ENCODE assay signal across 9 cellular contexts in genomic region chr19:58555369-58555885, GRCh38. TPM values are rescaled to one million over a fixed set of nuclear protein-coding genes. Genes with fewer than 3 reads are reported as not detected.
DNase-seq lines count a peak whose midpoint lies in the region; ATAC-seq, FAIRE-seq and TF ChIP-seq lines count a peak whose summit lies in the region.
"Had no signal": no experiment of that assay in that cellular context is flagged by ENCODE, and none has a peak within 500 bp of the region (broad histone marks: within the 10 kb centered on the region; RNA-seq: fewer than 3 reads in every experiment).

No MANE protein-coding gene starts in this region.

- peak overlapping the region; percentile 72 to 80 for H3K4me3 ChIP-seq in ascending aorta
- peak overlapping the region in 2 of 3 experiments; percentile 31 to 60; a peak in 4 of 6 replicates for H3K4me3 ChIP-seq in HepG2 (replicated peaks in 1 of 3; ENCODE audit: insufficient read depth in 1 of 3, low read depth in 2 of 3, low read length in 3 of 3)
- peak overlapping the region; percentile 68 to 79 for H3K4me3 ChIP-seq in testis

- H3K27me3 ChIP-seq in ascending aorta (no peaks in the 10 kb centered on the region), HepG2 (ENCODE audit: control insufficient read depth in 1 of 2, insufficient read depth in 2 of 2, low read length in 2 of 2) (no peaks in the 10 kb centered on the region), testis (no peaks in the 10 kb centered on the region)

- peak overlapping the region; percentile 68 for H3K4me2 ChIP-seq in HepG2 (ENCODE audit: low read depth, low read length)

- peaks cover 70% of the 10 kb centered on the region for H3K36me3 Mint-ChIP-seq in activated CD4-positive, alpha-beta T cell treated with anti-CD3 and anti-CD28 coated beads, Interleukin-2, amount 10 ng/mL, durations not matched to agents 24 days and 14 days (ENCODE audit: low read depth)

- no peaks in the 10 kb centered on the region for H3K27me3 Mint-ChIP-seq in activated CD4-positive, alpha-beta T cell treated with anti-CD3 and anti-CD28 coated beads, Interleukin-2, amount 10 ng/mL, durations not matched to agents 24 days and 14 days

- H2AFZ ChIP-seq in HepG2 (ENCODE audit: low read length): no peak overlapping the region

- no peak; a peak in 1 of 4 replicates for TF ChIP-seq POLR2A in HepG2 (IDR thresholded peaks at IDR 0.05; ENCODE audit: insufficient read depth in 1 of 2, low read depth in 2 of 2, low read length in 2 of 2)
- TF ChIP-seq POLR2A in testis (IDR thresholded peaks at IDR 0.05): no peak

- intact Hi-C loops in activated CD4-positive, alpha-beta T cell treated with anti-CD3 and anti-CD28 coated beads, Interleukin-2, amount 10 ng/mL, durations not matched to agents 24 days and 14 days (cut with micrococcal nuclease): loop anchor here (1.0 to 2.0 kb wide), 3 partner anchors 11 to 79 kb away; partner anchors contain the start of genes TRIM28 and ZNF446
- intact Hi-C loops in ascending aorta (cut with DNase I): loop anchor here (1.0 to 2.0 kb wide), 2 partner anchors 37 to 115 kb away; partner anchors contain the start of genes ZBTB45 and ZNF132
- intact Hi-C loops in HepG2 (cut with micrococcal nuclease; ENCODE audit: unreplicated experiment): no loop called here
- intact Hi-C loops in testis (cut with DNase I; ENCODE audit: low total_unique reads): no loop called here

- no peaks in the 10 kb centered on the region for H3K9me3 ChIP-seq in ascending aorta
- H3K9me3 ChIP-seq in HepG2 (ENCODE audit: low read length): no peaks in the 10 kb centered on the region
- no peaks in the 10 kb centered on the region for H3K9me3 ChIP-seq in testis

- no peak for TF ChIP-seq RAD21 in HepG2 (CRISPR knock-in tag; IDR thresholded peaks at IDR 0.05)

- TF ChIP-seq CTCF in ascending aorta (IDR thresholded peaks at IDR 0.05) (no peak), HepG2 (CRISPR knock-in tag; IDR thresholded peaks at IDR 0.05) (no peak), testis (IDR thresholded peaks at IDR 0.05) (no peak)

- DNase-seq in activated CD4-positive, alpha-beta T cell treated with anti-CD3 and anti-CD28 coated beads, Interleukin-2, amount 10 ng/mL, durations not matched to agents 24 days and 14 days: no peak
- no peak for DNase-seq in activated CD4-positive, alpha-beta T cell treated with anti-CD3 and anti-CD28 coated beads, Interleukin-2, amount 50 U/mL, for 48 hours
- DNase-seq in ascending aorta (ENCODE audit: low spot score in 2 of 2) (no peak), HepG2 (ENCODE audit: low spot score) (no peak), testis (peak; percentile 15), NCI-H2029 (lab: John Stamatoyannopoulos, UW) (no peak), NCI-H1436 (lab: John Stamatoyannopoulos, UW) (no peak)
- DNase-seq: AML-193 had no signal

- TF ChIP-seq EP300 in HepG2 (IDR thresholded peaks at IDR 0.05; ENCODE audit: low read depth in 2 of 2, low read length in 2 of 2) (no peak), HepG2 (CRISPR knock-in tag; IDR thresholded peaks at IDR 0.05; ENCODE audit: borderline replicate concordance) (no peak)

- peak overlapping the region; percentile 71 for H3K9ac ChIP-seq in HepG2 (ENCODE audit: insufficient read depth, low read depth, low read length)

- POLR2A ChIA-PET in HepG2 (lab: Yijun Ruan, JAX): interaction anchor here (0.8 to 3.5 kb wide), 7 partner anchors 11 to 193 kb away, joined by 3 to 58 read pairs (median 4); partner anchors contain the start of genes SLC27A5, TRIM28, ZBTB45 and ZNF497

- WGBS in HepG2 (ENCODE audit: low lambda C conversion rate): 79% methylated on average over 2 of the region's 4 CpGs
- WGBS in testis, 2 donors: 0 to 26% methylated on average over 2 to 4 of the region's 4 CpGs

- BruUV-seq in HepG2 (replicated peaks; lab: Mats Ljungman, UMichigan): no TSS peak

- no peaks in the 10 kb centered on the region for H3K9me3 Mint-ChIP-seq in activated CD4-positive, alpha-beta T cell treated with anti-CD3 and anti-CD28 coated beads, Interleukin-2, amount 10 ng/mL, durations not matched to agents 24 days and 14 days

- H3K36me3 ChIP-seq in ascending aorta (peaks cover 37 to 46% of the 10 kb centered on the region in 2 donors), HepG2 (replicated peaks in 1 of 2; ENCODE audit: control insufficient read depth in 1 of 2, insufficient read depth in 2 of 2, low read length in 2 of 2) (peaks cover 11 to 31% of the 10 kb centered on the region in 2 experiments), testis (ENCODE audit: low read depth, missing control alignments) (no peaks in the 10 kb centered on the region)

- H4K20me1 ChIP-seq in HepG2 (ENCODE audit: insufficient read depth, low read length): peaks cover 10% of the 10 kb centered on the region; the same call in 1 of the 2 replicates

- CTCF ChIA-PET in HepG2 (lab: Yijun Ruan, JAX; ENCODE audit: low intra/inter-chr PET ratio, low total read pairs): no interaction called here

- H3K4me1 ChIP-seq in ascending aorta (peaks cover 22 to 37% of the 10 kb centered on the region in 2 donors), HepG2 (ENCODE audit: insufficient read depth, low read length) (peaks cover 39% of the 10 kb centered on the region), testis (peaks cover 39% of the 10 kb centered on the region)

- H3K79me2 ChIP-seq in HepG2 (ENCODE audit: insufficient read depth, low read length): peaks cover 32% of the 10 kb centered on the region

- peak overlapping the region; percentile 96 for H3K27ac Mint-ChIP-seq in activated CD4-positive, alpha-beta T cell treated with anti-CD3 and anti-CD28 coated beads, Interleukin-2, amount 10 ng/mL, durations not matched to agents 24 days and 14 days

- no peak for FAIRE-seq in HepG2 (lab: Jason Lieb, UNC)

- H3K27ac ChIP-seq in ascending aorta (peak overlapping the region; percentile 92 to 99), HepG2 (ENCODE audit: extremely low read length, insufficient read depth, low read length) (peak overlapping the region; percentile 59), testis (peak overlapping the region; percentile 66 to 93)

- H3K4me3 Mint-ChIP-seq in activated CD4-positive, alpha-beta T cell treated with anti-CD3 and anti-CD28 coated beads, Interleukin-2, amount 10 ng/mL, durations not matched to agents 24 days and 14 days: peak overlapping the region; percentile 96

- ATAC-seq in HepG2 (no peak), HG03097 (IDR thresholded peaks at IDR 0.05; ENCODE audit: low FRiP score, unreplicated experiment) (no peak)

- H3K4me1 Mint-ChIP-seq in activated CD4-positive, alpha-beta T cell treated with anti-CD3 and anti-CD28 coated beads, Interleukin-2, amount 10 ng/mL, durations not matched to agents 24 days and 14 days: peaks cover 53% of the 10 kb centered on the region

- in situ Hi-C loops in HepG2 (cut with HindIII; ENCODE audit: extremely low pct_ligation_motif_present, low pct_unique_long_range_greater_than_20kb): no loop called here

RNA-seq across cellular contexts. Expression of gene CHMP2A, which starts 0.5 kb away (rescaled TPM):
- 108 and 114 TPM in 2 replicates for total RNA-seq in activated CD4-positive, alpha-beta T cell treated with anti-CD3 and anti-CD28 coated beads, Interleukin-2, amount 10 ng/mL, durations not matched to agents 24 days and 14 days
- 154 TPM for total RNA-seq in ascending aorta
- total RNA-seq in HepG2 (2016; rRNA removed; fragmentation: Illumina TruSeq; extraction: Trizol): 55.0 and 70.9 TPM in 2 replicates
- 45.6 and 61.8 TPM in 2 replicates for total RNA-seq in HepG2 (2016; cell fraction: cytosol; rRNA removed; fragmentation: Illumina TruSeq; extraction: Trizol; ENCODE audit: low read depth)
- 56.2 and 72.4 TPM in 2 replicates for total RNA-seq in HepG2 (2016; cell fraction: insoluble cytoplasmic fraction; rRNA removed; fragmentation: Illumina TruSeq; extraction: Trizol)
- total RNA-seq in HepG2 (2016; cell fraction: membrane; rRNA removed; fragmentation: Illumina TruSeq; extraction: Trizol): 35.3 and 50.0 TPM in 2 replicates
- total RNA-seq in HepG2 (2016; cell fraction: nucleus; rRNA removed; fragmentation: Illumina TruSeq; extraction: Trizol): 22.1 and 25.7 TPM in 2 replicates
- polyA plus RNA-seq in HepG2 (2011; rRNA removed): 49.7 and 51.4 TPM in 2 replicates
- polyA plus RNA-seq in HepG2 (2011; cell fraction: cytosol; rRNA removed): 61.9 and 66.7 TPM in 2 replicates
- 108 and 113 TPM in 2 replicates for polyA plus RNA-seq in HepG2 (2011; cell fraction: nucleus; rRNA removed)
- 41.7 and 46.0 TPM in 2 replicates for polyA plus RNA-seq in HepG2 (2012)
- polyA plus RNA-seq in HepG2 (2016; cell fraction: cytosol; fragmentation: Illumina TruSeq; extraction: Trizol; ENCODE audit: low read depth): 56.7 and 73.4 TPM in 2 replicates
- polyA plus RNA-seq in HepG2 (2016; cell fraction: insoluble cytoplasmic fraction; fragmentation: Illumina TruSeq; extraction: Trizol; ENCODE audit: low read depth): 88.0 and 94.2 TPM in 2 replicates
- polyA plus RNA-seq in HepG2 (2016; cell fraction: membrane; fragmentation: Illumina TruSeq; extraction: Trizol; ENCODE audit: low read depth): 38.7 and 48.0 TPM in 2 replicates
- polyA plus RNA-seq in HepG2 (2016; cell fraction: nucleus; fragmentation: Illumina TruSeq; extraction: Trizol; ENCODE audit: insufficient read depth, low read depth): 55.6 and 56.2 TPM in 2 replicates
- polyA minus RNA-seq in HepG2 (2011; rRNA and poly(A)+ RNA removed; ENCODE audit: low replicate concordance): 46.3 and 131 TPM in 2 replicates
- polyA minus RNA-seq in HepG2 (2011; cell fraction: cytosol; rRNA and poly(A)+ RNA removed): 25.4 and 27.7 TPM in 2 replicates
- 21.0 and 24.5 TPM in 2 replicates for polyA minus RNA-seq in HepG2 (2011; cell fraction: nucleus; rRNA and poly(A)+ RNA removed)
- 100 to 1,000 TPM; 115 to 126 TPM for total RNA-seq in testis
- 155 TPM for polyA plus RNA-seq in testis (ENCODE audit: insufficient read depth, low read depth, low replicate concordance)

RNA-seq across cellular contexts. Expression of gene UBE2M, which starts 3.0 kb away (rescaled TPM):
- 161 and 175 TPM in 2 replicates for total RNA-seq in activated CD4-positive, alpha-beta T cell treated with anti-CD3 and anti-CD28 coated beads, Interleukin-2, amount 10 ng/mL, durations not matched to agents 24 days and 14 days
- total RNA-seq in ascending aorta (14.8 TPM), HepG2 (2016; rRNA removed; fragmentation: Illumina TruSeq; extraction: Trizol) (29.5 and 36.2 TPM in 2 replicates), testis (10 to 100 TPM; 65.0 to 65.2 TPM)
- total RNA-seq in HepG2 (2016; cell fraction: cytosol; rRNA removed; fragmentation: Illumina TruSeq; extraction: Trizol; ENCODE audit: low read depth): 14.2 and 15.5 TPM in 2 replicates
- total RNA-seq in HepG2 (2016; cell fraction: insoluble cytoplasmic fraction; rRNA removed; fragmentation: Illumina TruSeq; extraction: Trizol): 25.4 and 36.1 TPM in 2 replicates
- total RNA-seq in HepG2 (2016; cell fraction: membrane; rRNA removed; fragmentation: Illumina TruSeq; extraction: Trizol): 26.0 and 30.0 TPM in 2 replicates
- 14.4 and 19.6 TPM in 2 replicates for total RNA-seq in HepG2 (2016; cell fraction: nucleus; rRNA removed; fragmentation: Illumina TruSeq; extraction: Trizol)
- polyA plus RNA-seq in HepG2 (2011; rRNA removed) (50.3 and 55.5 TPM in 2 replicates), testis (ENCODE audit: insufficient read depth, low read depth, low replicate concordance) (155 TPM)
- 32.0 and 34.7 TPM in 2 replicates for polyA plus RNA-seq in HepG2 (2011; cell fraction: cytosol; rRNA removed)
- polyA plus RNA-seq in HepG2 (2011; cell fraction: nucleus; rRNA removed): 59.9 and 61.9 TPM in 2 replicates
- 47.3 and 47.7 TPM in 2 replicates for polyA plus RNA-seq in HepG2 (2012)
- polyA plus RNA-seq in HepG2 (2016; cell fraction: cytosol; fragmentation: Illumina TruSeq; extraction: Trizol; ENCODE audit: low read depth): 22.8 and 27.9 TPM in 2 replicates
- polyA plus RNA-seq in HepG2 (2016; cell fraction: insoluble cytoplasmic fraction; fragmentation: Illumina TruSeq; extraction: Trizol; ENCODE audit: low read depth): 54.2 and 62.5 TPM in 2 replicates
- 30.4 and 40.6 TPM in 2 replicates for polyA plus RNA-seq in HepG2 (2016; cell fraction: membrane; fragmentation: Illumina TruSeq; extraction: Trizol; ENCODE audit: low read depth)
- 53.2 and 66.7 TPM in 2 replicates for polyA plus RNA-seq in HepG2 (2016; cell fraction: nucleus; fragmentation: Illumina TruSeq; extraction: Trizol; ENCODE audit: insufficient read depth, low read depth)
- 39.7 and 154 TPM in 2 replicates for polyA minus RNA-seq in HepG2 (2011; rRNA and poly(A)+ RNA removed; ENCODE audit: low replicate concordance)
- 26.9 and 27.3 TPM in 2 replicates for polyA minus RNA-seq in HepG2 (2011; cell fraction: cytosol; rRNA and poly(A)+ RNA removed)
- polyA minus RNA-seq in HepG2 (2011; cell fraction: nucleus; rRNA and poly(A)+ RNA removed): 20.8 and 23.0 TPM in 2 replicates

RNA-seq across cellular contexts. Expression of gene TRIM28, which starts 11.6 kb away (rescaled TPM):
- total RNA-seq in activated CD4-positive, alpha-beta T cell treated with anti-CD3 and anti-CD28 coated beads, Interleukin-2, amount 10 ng/mL, durations not matched to agents 24 days and 14 days: 689 and 698 TPM in 2 replicates
- total RNA-seq in ascending aorta (222 TPM), HepG2 (2016; rRNA removed; fragmentation: Illumina TruSeq; extraction: Trizol) (302 and 361 TPM in 2 replicates), testis (100 to 1,000 TPM; 415 to 521 TPM)
- 29.3 and 34.8 TPM in 2 replicates for total RNA-seq in HepG2 (2016; cell fraction: cytosol; rRNA removed; fragmentation: Illumina TruSeq; extraction: Trizol; ENCODE audit: low read depth)
- 282 and 373 TPM in 2 replicates for total RNA-seq in HepG2 (2016; cell fraction: insoluble cytoplasmic fraction; rRNA removed; fragmentation: Illumina TruSeq; extraction: Trizol)
- total RNA-seq in HepG2 (2016; cell fraction: membrane; rRNA removed; fragmentation: Illumina TruSeq; extraction: Trizol): 118 and 119 TPM in 2 replicates
- total RNA-seq in HepG2 (2016; cell fraction: nucleus; rRNA removed; fragmentation: Illumina TruSeq; extraction: Trizol): 266 and 307 TPM in 2 replicates
- polyA plus RNA-seq in HepG2 (2011; rRNA removed) (439 and 461 TPM in 2 replicates), testis (ENCODE audit: insufficient read depth, low read depth, low replicate concordance) (694 TPM)
- polyA plus RNA-seq in HepG2 (2011; cell fraction: cytosol; rRNA removed): 192 and 284 TPM in 2 replicates
- 913 and 1,149 TPM in 2 replicates for polyA plus RNA-seq in HepG2 (2011; cell fraction: nucleus; rRNA removed)
- 400 and 525 TPM in 2 replicates for polyA plus RNA-seq in HepG2 (2012)
- polyA plus RNA-seq in HepG2 (2016; cell fraction: cytosol; fragmentation: Illumina TruSeq; extraction: Trizol; ENCODE audit: low read depth): 31.8 and 43.0 TPM in 2 replicates
- 296 and 460 TPM in 2 replicates for polyA plus RNA-seq in HepG2 (2016; cell fraction: insoluble cytoplasmic fraction; fragmentation: Illumina TruSeq; extraction: Trizol; ENCODE audit: low read depth)
- polyA plus RNA-seq in HepG2 (2016; cell fraction: membrane; fragmentation: Illumina TruSeq; extraction: Trizol; ENCODE audit: low read depth): 94.7 and 105 TPM in 2 replicates
- polyA plus RNA-seq in HepG2 (2016; cell fraction: nucleus; fragmentation: Illumina TruSeq; extraction: Trizol; ENCODE audit: insufficient read depth, low read depth): 574 and 592 TPM in 2 replicates
- 1,983 and 2,170 TPM in 2 replicates for polyA minus RNA-seq in HepG2 (2011; rRNA and poly(A)+ RNA removed; ENCODE audit: low replicate concordance)
- polyA minus RNA-seq in HepG2 (2011; cell fraction: cytosol; rRNA and poly(A)+ RNA removed): 465 and 488 TPM in 2 replicates
- 351 and 419 TPM in 2 replicates for polyA minus RNA-seq in HepG2 (2011; cell fraction: nucleus; rRNA and poly(A)+ RNA removed)

RNA-seq across cellular contexts. Expression of gene MZF1, which starts 17.7 kb away (rescaled TPM):
- total RNA-seq in activated CD4-positive, alpha-beta T cell treated with anti-CD3 and anti-CD28 coated beads, Interleukin-2, amount 10 ng/mL, durations not matched to agents 24 days and 14 days: 21.6 and 23.7 TPM in 2 replicates
- total RNA-seq in ascending aorta (77.1 TPM), HepG2 (2016; rRNA removed; fragmentation: Illumina TruSeq; extraction: Trizol) (1.3 and 3.1 TPM in 2 replicates), testis (10 to 100 TPM; 55.8 to 56.1 TPM)
- 0.97 and 1.1 TPM in 2 replicates for total RNA-seq in HepG2 (2016; cell fraction: cytosol; rRNA removed; fragmentation: Illumina TruSeq; extraction: Trizol; ENCODE audit: low read depth)
- total RNA-seq in HepG2 (2016; cell fraction: insoluble cytoplasmic fraction; rRNA removed; fragmentation: Illumina TruSeq; extraction: Trizol): 1.0 and 3.4 TPM in 2 replicates
- 1.1 and 1.4 TPM in 2 replicates for total RNA-seq in HepG2 (2016; cell fraction: membrane; rRNA removed; fragmentation: Illumina TruSeq; extraction: Trizol)
- total RNA-seq in HepG2 (2016; cell fraction: nucleus; rRNA removed; fragmentation: Illumina TruSeq; extraction: Trizol): 3.8 and 4.3 TPM in 2 replicates
- polyA plus RNA-seq in HepG2 (2011; rRNA removed) (8.1 and 10.0 TPM in 2 replicates), testis (ENCODE audit: insufficient read depth, low read depth, low replicate concordance) (23.9 TPM)
- polyA plus RNA-seq in HepG2 (2011; cell fraction: cytosol; rRNA removed): 3.4 and 6.6 TPM in 2 replicates
- polyA plus RNA-seq in HepG2 (2011; cell fraction: nucleus; rRNA removed): 73.5 and 84.6 TPM in 2 replicates
- 4.8 and 6.6 TPM in 2 replicates for polyA plus RNA-seq in HepG2 (2012)
- 0.12 and 0.23 TPM in 2 replicates for polyA plus RNA-seq in HepG2 (2016; cell fraction: cytosol; fragmentation: Illumina TruSeq; extraction: Trizol; ENCODE audit: low read depth)
- 1.3 and 1.5 TPM in 2 replicates for polyA plus RNA-seq in HepG2 (2016; cell fraction: insoluble cytoplasmic fraction; fragmentation: Illumina TruSeq; extraction: Trizol; ENCODE audit: low read depth)
- polyA plus RNA-seq in HepG2 (2016; cell fraction: membrane; fragmentation: Illumina TruSeq; extraction: Trizol; ENCODE audit: low read depth): 0.18 and 0.57 TPM in 2 replicates
- polyA plus RNA-seq in HepG2 (2016; cell fraction: nucleus; fragmentation: Illumina TruSeq; extraction: Trizol; ENCODE audit: insufficient read depth, low read depth): 15.9 and 16.0 TPM in 2 replicates
- 12.8 and 32.3 TPM in 2 replicates for polyA minus RNA-seq in HepG2 (2011; rRNA and poly(A)+ RNA removed; ENCODE audit: low replicate concordance)
- 1.9 and 3.2 TPM in 2 replicates for polyA minus RNA-seq in HepG2 (2011; cell fraction: cytosol; rRNA and poly(A)+ RNA removed)
- 11.1 and 11.8 TPM in 2 replicates for polyA minus RNA-seq in HepG2 (2011; cell fraction: nucleus; rRNA and poly(A)+ RNA removed)

RNA-seq across cellular contexts. Expression of gene ZBTB45, which starts 35.8 kb away (rescaled TPM):
- 16.8 and 17.5 TPM in 2 replicates for total RNA-seq in activated CD4-positive, alpha-beta T cell treated with anti-CD3 and anti-CD28 coated beads, Interleukin-2, amount 10 ng/mL, durations not matched to agents 24 days and 14 days
- total RNA-seq in ascending aorta (46.5 TPM), HepG2 (2016; rRNA removed; fragmentation: Illumina TruSeq; extraction: Trizol) (2.0 and 3.7 TPM in 2 replicates), testis (10 to 100 TPM; 14.0 to 15.1 TPM)
- 1.0 and 1.1 TPM in 2 replicates for total RNA-seq in HepG2 (2016; cell fraction: cytosol; rRNA removed; fragmentation: Illumina TruSeq; extraction: Trizol; ENCODE audit: low read depth)
- 1.9 and 3.8 TPM in 2 replicates for total RNA-seq in HepG2 (2016; cell fraction: insoluble cytoplasmic fraction; rRNA removed; fragmentation: Illumina TruSeq; extraction: Trizol)
- total RNA-seq in HepG2 (2016; cell fraction: membrane; rRNA removed; fragmentation: Illumina TruSeq; extraction: Trizol): 2.8 TPM in 2 replicates
- 2.7 and 3.4 TPM in 2 replicates for total RNA-seq in HepG2 (2016; cell fraction: nucleus; rRNA removed; fragmentation: Illumina TruSeq; extraction: Trizol)
- polyA plus RNA-seq in HepG2 (2011; rRNA removed) (3.0 and 3.2 TPM in 2 replicates), testis (ENCODE audit: insufficient read depth, low read depth, low replicate concordance) (6.9 TPM)
- 1.7 and 2.6 TPM in 2 replicates for polyA plus RNA-seq in HepG2 (2011; cell fraction: cytosol; rRNA removed)
- polyA plus RNA-seq in HepG2 (2011; cell fraction: nucleus; rRNA removed): 10.2 and 12.2 TPM in 2 replicates
- polyA plus RNA-seq in HepG2 (2012): 2.7 and 4.2 TPM in 2 replicates
- 0.78 and 0.83 TPM in 2 replicates for polyA plus RNA-seq in HepG2 (2016; cell fraction: cytosol; fragmentation: Illumina TruSeq; extraction: Trizol; ENCODE audit: low read depth)
- polyA plus RNA-seq in HepG2 (2016; cell fraction: insoluble cytoplasmic fraction; fragmentation: Illumina TruSeq; extraction: Trizol; ENCODE audit: low read depth): 3.5 and 3.8 TPM in 2 replicates
- polyA plus RNA-seq in HepG2 (2016; cell fraction: membrane; fragmentation: Illumina TruSeq; extraction: Trizol; ENCODE audit: low read depth): 2.0 and 2.4 TPM in 2 replicates
- polyA plus RNA-seq in HepG2 (2016; cell fraction: nucleus; fragmentation: Illumina TruSeq; extraction: Trizol; ENCODE audit: insufficient read depth, low read depth): 6.2 and 6.8 TPM in 2 replicates
- polyA minus RNA-seq in HepG2 (2011; rRNA and poly(A)+ RNA removed; ENCODE audit: low replicate concordance): 6.6 and 8.8 TPM in 2 replicates
- 2.9 and 3.8 TPM in 2 replicates for polyA minus RNA-seq in HepG2 (2011; cell fraction: cytosol; rRNA and poly(A)+ RNA removed)
- 7.0 and 7.3 TPM in 2 replicates for polyA minus RNA-seq in HepG2 (2011; cell fraction: nucleus; rRNA and poly(A)+ RNA removed)

Comparison
In these comparisons a context has a peak if more than half of its experiments do, and no peak if none do; other contexts are left out.
1. intact Hi-C loops: an anchor here in activated CD4-positive, alpha-beta T cell treated with anti-CD3 and anti-CD28 coated beads, Interleukin-2, amount 10 ng/mL, durations not matched to agents 24 days and 14 days (1.0 to 2.0 kb wide) and ascending aorta (1.0 to 2.0 kb wide); none called in HepG2 and testis.